Comparison of ENCODE assay signal across 11 cellular contexts in the genomic region with DNA sequence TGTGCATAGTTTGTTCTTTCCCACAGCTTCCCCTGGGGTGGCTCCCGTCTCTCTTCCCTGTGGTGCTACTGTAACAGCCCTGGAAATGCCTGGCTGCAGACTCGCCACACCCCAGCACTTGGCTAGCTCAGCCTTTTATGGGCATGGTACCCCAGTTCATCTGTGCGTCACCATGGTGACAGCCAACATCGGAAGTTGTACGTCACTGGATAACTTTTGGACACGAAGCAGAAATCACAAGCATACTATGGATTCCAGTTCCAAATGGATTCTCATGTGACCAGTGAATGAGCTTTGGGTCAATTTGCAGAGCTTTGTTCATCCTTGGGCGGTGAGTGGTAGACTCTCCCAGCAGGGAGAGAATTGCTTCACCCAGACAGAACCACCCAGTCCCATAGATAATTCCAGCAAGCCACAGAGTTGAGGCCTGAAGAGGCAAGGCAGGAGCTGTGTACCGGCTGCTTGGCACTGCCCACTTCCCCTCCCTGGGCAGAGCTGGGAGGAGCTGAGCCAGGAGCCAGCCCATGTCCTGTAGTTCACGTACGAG. TPM values are rescaled to one million over a fixed set of nuclear protein-coding genes. Genes with fewer than 3 reads are reported as not detected.
DNase-seq lines count a peak whose midpoint lies in the region; ATAC-seq and TF ChIP-seq lines count a peak whose summit lies in the region.
"Had no signal": no experiment of that assay in that cellular context is flagged by ENCODE, and none has a peak within 500 bp of the region (broad histone marks: within the 10 kb centered on the region; RNA-seq: fewer than 3 reads in every experiment).

No MANE protein-coding gene starts in this region.

- H3K36me3 ChIP-seq in right atrium auricular region = peaks cover 14% of the 10 kb centered on the region
- peaks cover 0 to 3% of the 10 kb centered on the region in 2 donors for H3K36me3 ChIP-seq in psoas muscle (ENCODE audit: insufficient read depth in 1 of 2, low read depth in 1 of 2)

- TF ChIP-seq POLR2A in erythroblast (IDR thresholded peaks at IDR 0.05; ENCODE audit: low read length) = no peak

- intact Hi-C loops in psoas muscle (cut with DNase I) = no loop called here

- peak; percentile 99 for DNase-seq in AG10803 (ENCODE audit: low read depth)
- peak; percentile 99 for DNase-seq in cardiac fibroblast (ENCODE audit: low read depth in 2 of 2)
- DNase-seq in right atrium auricular region (ENCODE audit: low spot score) = peak; percentile 97
- peak; percentile 66 to 79 for DNase-seq in psoas muscle
- DNase-seq in SKM-1 treated with dmso at 0.1 percent for 144 hours (lab: John Stamatoyannopoulos, UW; ENCODE audit: unreplicated experiment) = no peak
- no peak for DNase-seq in NCI-H748 (lab: John Stamatoyannopoulos, UW; ENCODE audit: unreplicated experiment)
- DNase-seq in erythroblast (lab: John Stamatoyannopoulos, UW) = no peak
- DNase-seq: activated gamma-delta T cell treated with Interleukin-2 at 50 U/mL for 16 hours; CD8-positive, alpha-beta T cell; occipital lobe had no signal

- TF ChIP-seq CTCF in AG10803 (conservative IDR thresholded peaks at IDR 0.05; ENCODE audit: low read length) (no peak; the same call in 1 of the 2 replicates), cardiac fibroblast (IDR thresholded peaks at IDR 0.05; ENCODE audit: low read depth, low read length) (no peak), right atrium auricular region (IDR thresholded peaks at IDR 0.05) (no peak), psoas muscle (IDR thresholded peaks at IDR 0.05) (no peak)

- peak; percentile 28 to 75 (median 70) for ATAC-seq in psoas muscle
- ATAC-seq in GM21367 (IDR thresholded peaks at IDR 0.05; ENCODE audit: unreplicated experiment) = no peak
- ATAC-seq: CD8-positive, alpha-beta T cell had no signal

- 21 to 43% (median 24%) methylated on average over 10 of the region's 10 CpGs for WGBS in psoas muscle, 3 donors

- peak overlapping the region; percentile 86 to 87 for H3K27ac ChIP-seq in right atrium auricular region
- peak overlapping the region; percentile 57 for H3K27ac ChIP-seq in psoas muscle

- no peaks in the 10 kb centered on the region for H3K27me3 ChIP-seq in right atrium auricular region
- peaks cover 0 to 10% (median 0%) of the 10 kb centered on the region in 3 donors for H3K27me3 ChIP-seq in psoas muscle (ENCODE audit: insufficient read depth in 3 of 3, low read length in 2 of 3)

- H3K4me3 ChIP-seq in AG10803 (ENCODE audit: low read length) (no peak overlapping the region), cardiac fibroblast (replicated peaks in 1 of 2; ENCODE audit: low read depth in 2 of 2, low read length in 2 of 2) (no peak overlapping the region), right atrium auricular region (no peak overlapping the region), psoas muscle (no peak overlapping the region)

- H3K4me1 ChIP-seq in right atrium auricular region (peaks cover 0 to 59% of the 10 kb centered on the region in 2 donors), psoas muscle (no peaks in the 10 kb centered on the region)

- H3K9me3 ChIP-seq in right atrium auricular region (no peaks in the 10 kb centered on the region), psoas muscle (no peaks in the 10 kb centered on the region)

RNA-seq across cellular contexts. Expression of a gene that starts 54.4 kb away (rescaled TPM):
- total RNA-seq in right atrium auricular region (100 to 1,000 TPM; 141 to 153 TPM), psoas muscle (10 to 100 TPM; 49.1 to 64.0 (median 59.9) TPM)
- polyA plus RNA-seq in psoas muscle = 10 to 100 TPM; 25.8 to 84.5 (median 37.9) TPM
- total RNA-seq: CD8-positive, alpha-beta T cell had no signal

RNA-seq across cellular contexts. Expression of a gene that starts 54.5 kb away (rescaled TPM):
- total RNA-seq in right atrium auricular region = 100 to 1,000 TPM; 140 to 201 TPM
- total RNA-seq in psoas muscle = 100 to 1,000 TPM in 2 of 4 donors, 10 to 100 TPM in 2; 87.3 to 127 (median 110) TPM
- 100 to 1,000 TPM in 1 of 3 donors, 10 to 100 TPM in 2; 39.0 to 115 (median 60.2) TPM for polyA plus RNA-seq in psoas muscle
- total RNA-seq: CD8-positive, alpha-beta T cell had no signal

Comparison
In these comparisons a context has a peak if more than half of its experiments do, and no peak if none do; other contexts are left out.
1. DNase-seq: peak in AG10803 (single experiment), cardiac fibroblast (2 of 2), right atrium auricular region (single experiment) and psoas muscle (2 of 2); none in SKM-1 treated with dmso at 0.1 percent for 144 hours (single experiment), NCI-H748 (single experiment) and erythroblast (0 of 2).